In genomic region chr20:64256282-64256947, GRCh38 we compare ENCODE assay signal across 8 cellular contexts. TPM values are rescaled to one million over a fixed set of nuclear protein-coding genes. Genes with fewer than 3 reads are reported as not detected.
A peak's percentile ranks its signal among the peaks of the same experiment; 100 is the strongest.
DNase-seq lines count a peak whose midpoint lies in the region; ATAC-seq lines count a peak whose summit lies in the region.

No MANE protein-coding gene starts in this region.

- H3K9ac ChIP-seq in iPS-18a (ENCODE audit: low read length), result peak overlapping the region; percentile 72

- peak overlapping the region; percentile 87 for H3K4me3 ChIP-seq in iPS-18a (ENCODE audit: low read length)

- H3K36me3 Mint-ChIP-seq in activated T-helper 2 cell treated with anti-CD3 and anti-CD28 coated beads, Interferon-gamma antibody, Interleukin-2, Interleukin-4, amounts not matched to agents 10 μg/mL and 5 μg/mL and 100 μg/mL, durations not matched to agents 14 hours and 24 hours and 36 hours (ENCODE audit: low read depth), result peaks cover 22% of the 10 kb centered on the region
- H3K36me3 Mint-ChIP-seq in stimulated activated memory B cell treated with anti-CD40 and anti-IgM and Interleukin-4, amounts not matched to agents 10 μg/mL and 1 μg/mL and 100 μg/mL, for 72 hours, result peaks cover 21% of the 10 kb centered on the region

- H3K4me3 Mint-ChIP-seq in activated T-helper 2 cell treated with anti-CD3 and anti-CD28 coated beads, Interferon-gamma antibody, Interleukin-2, Interleukin-4, amounts not matched to agents 10 μg/mL and 5 μg/mL and 100 μg/mL, durations not matched to agents 14 hours and 24 hours and 36 hours (ENCODE audit: low read depth), result peak overlapping the region; percentile 86
- H3K4me3 Mint-ChIP-seq in stimulated activated memory B cell treated with anti-CD40 and anti-IgM and Interleukin-4, amounts not matched to agents 10 μg/mL and 1 μg/mL and 100 μg/mL, for 72 hours, result peak overlapping the region; percentile 100

- DNase-seq in NCI-H510A treated with DMSO at 0.1 percent for 48 hours (lab: John Stamatoyannopoulos, UW), result peak; percentile 8
- DNase-seq in NCI-H510A (lab: John Stamatoyannopoulos, UW), result no peak
- DNase-seq in activated T-helper 2 cell treated with anti-CD3 and anti-CD28 coated beads, Interferon-gamma antibody, Interleukin-2, Interleukin-4, amounts not matched to agents 10 μg/mL and 5 μg/mL and 100 μg/mL, durations not matched to agents 14 hours and 24 hours and 36 hours (ENCODE audit: low spot score), result no peak
- no peak for DNase-seq in amniotic stem cell (lab: John Stamatoyannopoulos, UW)
- no peak for DNase-seq in NCI-H446 (lab: John Stamatoyannopoulos, UW)
- DNase-seq in stimulated activated CD4-positive, alpha-beta T cell treated with anti-CD3 and anti-CD28 coated beads, Interleukin-4, amount 100 ng/mL, for 1 hour, result no peak

- peaks cover 3% of the 10 kb centered on the region for H3K27me3 ChIP-seq in iPS-18a (ENCODE audit: control insufficient read depth, insufficient read depth, low read length)

- intact Hi-C loops in activated T-helper 2 cell treated with anti-CD3 and anti-CD28 coated beads, Interferon-gamma antibody, Interleukin-2, Interleukin-4, amounts not matched to agents 10 μg/mL and 5 μg/mL and 100 μg/mL, durations not matched to agents 14 hours and 24 hours and 36 hours (cut with micrococcal nuclease), result no loop called here

- no peaks in the 10 kb centered on the region for H3K36me3 ChIP-seq in iPS-18a (ENCODE audit: control insufficient read depth, low read depth, low read length)

- no peaks in the 10 kb centered on the region for H3K9me3 Mint-ChIP-seq in activated T-helper 2 cell treated with anti-CD3 and anti-CD28 coated beads, Interferon-gamma antibody, Interleukin-2, Interleukin-4, amounts not matched to agents 10 μg/mL and 5 μg/mL and 100 μg/mL, durations not matched to agents 14 hours and 24 hours and 36 hours
- no peaks in the 10 kb centered on the region for H3K9me3 Mint-ChIP-seq in stimulated activated memory B cell treated with anti-CD40 and anti-IgM and Interleukin-4, amounts not matched to agents 10 μg/mL and 1 μg/mL and 100 μg/mL, for 72 hours

- no peaks in the 10 kb centered on the region for H3K9me3 ChIP-seq in iPS-18a (ENCODE audit: control insufficient read depth, low read depth, low read length)

- H3K27ac Mint-ChIP-seq in activated T-helper 2 cell treated with anti-CD3 and anti-CD28 coated beads, Interferon-gamma antibody, Interleukin-2, Interleukin-4, amounts not matched to agents 10 μg/mL and 5 μg/mL and 100 μg/mL, durations not matched to agents 14 hours and 24 hours and 36 hours, result peak overlapping the region; percentile 88
- peak overlapping the region; percentile 99 for H3K27ac Mint-ChIP-seq in stimulated activated memory B cell treated with anti-CD40 and anti-IgM and Interleukin-4, amounts not matched to agents 10 μg/mL and 1 μg/mL and 100 μg/mL, for 72 hours

- peaks cover 2% of the 10 kb centered on the region for H3K4me1 ChIP-seq in iPS-18a (ENCODE audit: control insufficient read depth, low read depth, low read length)

- ATAC-seq in stimulated activated memory B cell treated with anti-CD40 and anti-IgM and Interleukin-4, amounts not matched to agents 10 μg/mL and 1 μg/mL and 100 μg/mL, for 72 hours, result no peak

- H3K4me1 Mint-ChIP-seq in activated T-helper 2 cell treated with anti-CD3 and anti-CD28 coated beads, Interferon-gamma antibody, Interleukin-2, Interleukin-4, amounts not matched to agents 10 μg/mL and 5 μg/mL and 100 μg/mL, durations not matched to agents 14 hours and 24 hours and 36 hours (ENCODE audit: low read depth), result peaks cover 44% of the 10 kb centered on the region
- H3K4me1 Mint-ChIP-seq in stimulated activated memory B cell treated with anti-CD40 and anti-IgM and Interleukin-4, amounts not matched to agents 10 μg/mL and 1 μg/mL and 100 μg/mL, for 72 hours, result peaks cover 74% of the 10 kb centered on the region

- H3K27me3 Mint-ChIP-seq in activated T-helper 2 cell treated with anti-CD3 and anti-CD28 coated beads, Interferon-gamma antibody, Interleukin-2, Interleukin-4, amounts not matched to agents 10 μg/mL and 5 μg/mL and 100 μg/mL, durations not matched to agents 14 hours and 24 hours and 36 hours (ENCODE audit: low read depth), result peaks cover 4% of the 10 kb centered on the region
- no peaks in the 10 kb centered on the region for H3K27me3 Mint-ChIP-seq in stimulated activated memory B cell treated with anti-CD40 and anti-IgM and Interleukin-4, amounts not matched to agents 10 μg/mL and 1 μg/mL and 100 μg/mL, for 72 hours

- H3K27ac ChIP-seq in iPS-18a (ENCODE audit: low read length), result peak overlapping the region; percentile 34

RNA-seq across cellular contexts. Expression of gene PCMTD2, which starts 0.9 kb away (rescaled TPM):
- total RNA-seq in activated T-helper 2 cell treated with anti-CD3 and anti-CD28 coated beads, Interferon-gamma antibody, Interleukin-2, Interleukin-4, amounts not matched to agents 10 μg/mL and 5 μg/mL and 100 μg/mL, durations not matched to agents 14 hours and 24 hours and 36 hours, result 31.7 and 32.7 TPM in 2 replicates
